In genomic region chr20:34215711-34216381, GRCh38 we compare ENCODE assay signal across 8 cellular contexts. TPM values are rescaled to one million over a fixed set of nuclear protein-coding genes. Genes with fewer than 3 reads are reported as not detected.
DNase-seq lines count a peak whose midpoint lies in the region; ATAC-seq and TF ChIP-seq lines count a peak whose summit lies in the region.

No MANE protein-coding gene starts in this region.

- H3K27me3 Mint-ChIP-seq in activated CD8-positive, alpha-beta memory T cell treated with anti-CD3 and anti-CD28 coated beads, Interleukin-2, amount 10 ng/mL, durations not matched to agents 7 days and 5 days: peaks cover 31% of the 10 kb centered on the region

- no peaks in the 10 kb centered on the region for H3K36me3 ChIP-seq in mesodermal cell (ENCODE audit: control insufficient read depth, insufficient read depth, low read length)

- H3K4me1 ChIP-seq in mesodermal cell (ENCODE audit: control insufficient read depth, insufficient read depth, low read length, poor library complexity, severe bottlenecking): peaks cover 8% of the 10 kb centered on the region

- DNase-seq in GM20000 (ENCODE audit: low spot score) (peak; percentile 31), NCI-H345 (lab: John Stamatoyannopoulos, UW) (peak; percentile 81), epithelial cell of esophagus (ENCODE audit: low read depth) (peak; percentile 69)
- DNase-seq in activated CD8-positive, alpha-beta memory T cell treated with anti-CD3 and anti-CD28 coated beads, Interleukin-2, amount 10 ng/mL, durations not matched to agents 7 days and 5 days: peak; percentile 62
- peak; percentile 53 to 55 for DNase-seq in stimulated activated CD8-positive, alpha-beta memory T cell treated with anti-CD3 and anti-CD28 coated beads, Interleukin-15, amount 100 ng/mL, for 48 hours (ENCODE audit: low read depth in 2 of 2)

- peaks cover 3% of the 10 kb centered on the region for H3K36me3 Mint-ChIP-seq in activated CD8-positive, alpha-beta memory T cell treated with anti-CD3 and anti-CD28 coated beads, Interleukin-2, amount 10 ng/mL, durations not matched to agents 7 days and 5 days

- H3K4me3 Mint-ChIP-seq in activated CD8-positive, alpha-beta memory T cell treated with anti-CD3 and anti-CD28 coated beads, Interleukin-2, amount 10 ng/mL, durations not matched to agents 7 days and 5 days: peak overlapping the region; percentile 46

- peak overlapping the region; percentile 66 for H3K27ac ChIP-seq in mesodermal cell (ENCODE audit: low read depth, low read length, severe bottlenecking)

- 2 to 4% methylated on average over 37 of the region's 49 CpGs for WGBS in mesodermal cell (ENCODE audit: insufficient coverage in 2 of 2), 2 experiments

- peaks cover 4% of the 10 kb centered on the region for H3K9me3 Mint-ChIP-seq in activated CD8-positive, alpha-beta memory T cell treated with anti-CD3 and anti-CD28 coated beads, Interleukin-2, amount 10 ng/mL, durations not matched to agents 7 days and 5 days (ENCODE audit: low read depth)

- H3K9me3 ChIP-seq in mesodermal cell (ENCODE audit: control insufficient read depth, low read length): peaks cover 5% of the 10 kb centered on the region

- H3K4me3 ChIP-seq in epithelial cell of esophagus (ENCODE audit: low read length) (peak overlapping the region; percentile 31), mesodermal cell (ENCODE audit: extremely low read depth, insufficient read depth, low read length, poor library complexity, severe bottlenecking) (peak overlapping the region; percentile 12)

- no peak for TF ChIP-seq CTCF in GM20000 (IDR thresholded peaks at IDR 0.05; ENCODE audit: extremely low read depth, missing control alignments)
- no peak for TF ChIP-seq CTCF in epithelial cell of esophagus (IDR thresholded peaks at IDR 0.05; ENCODE audit: insufficient read depth, low read depth, low read length, missing control alignments)

- H3K4me1 Mint-ChIP-seq in activated CD8-positive, alpha-beta memory T cell treated with anti-CD3 and anti-CD28 coated beads, Interleukin-2, amount 10 ng/mL, durations not matched to agents 7 days and 5 days: peaks cover 8% of the 10 kb centered on the region

- ATAC-seq in activated CD8-positive, alpha-beta memory T cell treated with anti-CD3 and anti-CD28 coated beads, Interleukin-2, amount 10 ng/mL, durations not matched to agents 7 days and 5 days: peak; percentile 82
- ATAC-seq in GM21619 (IDR thresholded peaks at IDR 0.05; ENCODE audit: unreplicated experiment): no peak
- no peak for ATAC-seq in HG03280 (IDR thresholded peaks at IDR 0.05; ENCODE audit: unreplicated experiment)

- CTCF ChIA-PET in activated CD8-positive, alpha-beta memory T cell treated with anti-CD3 and anti-CD28 coated beads, Interleukin-2, amount 10 ng/mL, durations not matched to agents 7 days and 5 days (lab: Charles Lee): interaction anchor here (1.5 kb wide), 1 partner anchor 97 kb away, joined by 3 read pairs; no protein-coding TSS in a partner anchor

- H3K27ac Mint-ChIP-seq in activated CD8-positive, alpha-beta memory T cell treated with anti-CD3 and anti-CD28 coated beads, Interleukin-2, amount 10 ng/mL, durations not matched to agents 7 days and 5 days: no peak overlapping the region

RNA-seq across cellular contexts. Expression of gene ASIP, which starts 25.4 kb away (rescaled TPM):
- not detected for total RNA-seq in activated CD8-positive, alpha-beta memory T cell treated with anti-CD3 and anti-CD28 coated beads, Interleukin-2, amount 10 ng/mL, durations not matched to agents 7 days and 5 days
- polyA plus RNA-seq in mesodermal cell (2013, experiment 1 of 2): 0.74 TPM
- 1.3 TPM for polyA plus RNA-seq in mesodermal cell (2013, experiment 2 of 2)

Comparison
In these comparisons a context has a peak if more than half of its experiments do, and no peak if none do; other contexts are left out.
1. DNase-seq: peak in every context shown above with its lines; median percentile 81 in NCI-H345; 69 in epithelial cell of esophagus; 62 in activated CD8-positive, alpha-beta memory T cell treated with anti-CD3 and anti-CD28 coated beads, Interleukin-2, amount 10 ng/mL, durations not matched to agents 7 days and 5 days; 54 in stimulated activated CD8-positive, alpha-beta memory T cell treated with anti-CD3 and anti-CD28 coated beads, Interleukin-15, amount 100 ng/mL, for 48 hours; 31 in GM20000.